Comparison of ENCODE assay signal across 32 cellular contexts in genomic region chr13:18992791-18993190, GRCh38.
"Had no signal": no experiment of that assay in that cellular context is flagged by ENCODE, and none has a peak within 500 bp of the region (broad histone marks: within the 10 kb centered on the region; RNA-seq: fewer than 3 reads in every experiment).

No MANE protein-coding gene starts in this region.

- ATAC-seq: activated CD8-positive, alpha-beta T cell treated with anti-CD3 and anti-CD28 coated beads for 36 hours; activated T-cell treated with anti-CD3 and anti-CD28 coated beads, Interleukin-2, amount 50 U/mL, for 72 hours; activated T-helper 17 cell treated with anti-CD3 and anti-CD28 coated beads, Interleukin-2, amount 50 U/mL, for 72 hours; K562 had no signal

- H3K36me3 ChIP-seq: WERI-Rb-1 had no signal

- H3K4me1 Mint-ChIP-seq: activated naive CD8-positive, alpha-beta T cell treated with anti-CD3 and anti-CD28 coated beads, Interleukin-2, amount 10 ng/mL, durations not matched to agents 7 days and 5 days; brain had no signal

- H3K4me3 Mint-ChIP-seq: activated CD8-positive, alpha-beta T cell treated with anti-CD3 and anti-CD28 coated beads for 36 hours; activated naive CD8-positive, alpha-beta T cell treated with anti-CD3 and anti-CD28 coated beads, Interleukin-2, amount 10 ng/mL, durations not matched to agents 7 days and 5 days; activated T-cell treated with anti-CD3 and anti-CD28 coated beads, Interleukin-2, amount 50 U/mL, for 72 hours; activated T-helper 17 cell treated with anti-CD3 and anti-CD28 coated beads, Interleukin-2, amount 50 U/mL, for 72 hours; brain had no signal

- H3K4me3 ChIP-seq: K562, PC-9 had no signal

- H3K27ac Mint-ChIP-seq: activated CD8-positive, alpha-beta T cell treated with anti-CD3 and anti-CD28 coated beads for 36 hours; activated naive CD8-positive, alpha-beta T cell treated with anti-CD3 and anti-CD28 coated beads, Interleukin-2, amount 10 ng/mL, durations not matched to agents 7 days and 5 days; activated T-cell treated with anti-CD3 and anti-CD28 coated beads, Interleukin-2, amount 50 U/mL, for 72 hours; activated T-helper 17 cell treated with anti-CD3 and anti-CD28 coated beads, Interleukin-2, amount 50 U/mL, for 72 hours had no signal

- H3K27me3 Mint-ChIP-seq: activated CD8-positive, alpha-beta T cell treated with anti-CD3 and anti-CD28 coated beads for 36 hours; activated naive CD8-positive, alpha-beta T cell treated with anti-CD3 and anti-CD28 coated beads, Interleukin-2, amount 10 ng/mL, durations not matched to agents 7 days and 5 days; activated T-helper 17 cell treated with anti-CD3 and anti-CD28 coated beads, Interleukin-2, amount 50 U/mL, for 72 hours had no signal

- DNase-seq: activated CD4-positive, alpha-beta T cell treated with anti-CD3 and anti-CD28 coated beads for 1 hour; activated CD4-positive, alpha-beta T cell treated with anti-CD3 and anti-CD28 coated beads for 48 hours; activated CD4-positive, CD25-positive, alpha-beta regulatory T cell; activated CD8-positive, alpha-beta T cell treated with anti-CD3 and anti-CD28 coated beads for 36 hours; activated effector memory CD4-positive, alpha-beta T cell treated with anti-CD3 and anti-CD28 coated beads, Interleukin-2, amount 50 U/mL, for 16 hours; activated naive CD4-positive, alpha-beta T cell; activated naive CD4-positive, alpha-beta T cell treated with anti-CD3 and anti-CD28 coated beads, Interleukin-2, amount 50 U/mL, for 16 hours; activated naive CD8-positive, alpha-beta T cell treated with anti-CD3 and anti-CD28 coated beads, Interleukin-2, amount 10 ng/mL, durations not matched to agents 7 days and 5 days; activated T-cell treated with anti-CD3 and anti-CD28 coated beads, Interleukin-2, amount 50 U/mL, for 1 hour; activated T-cell treated with anti-CD3 and anti-CD28 coated beads, Interleukin-2, amount 50 U/mL, for 72 hours; caudate nucleus; cerebellar nuclear complex; NCI-H1092; NCI-H1436 treated with DMSO at 0.1 percent for 48 hours; NCI-H1694 treated with DMSO at 0.1 percent for 48 hours; NCI-H2029; NCI-H345; NCI-H510A; NCI-H526; NCI-H748 treated with DMSO at 0.1 percent for 48 hours; NK-92 treated with Interleukin-12 subunit alpha and Interleukin-12 subunit beta, amount 100 ng/mL, for 24 hours; PC-9; Right ventricle myocardium superior; SW 1271; T-helper 1 cell; T-helper 2 cell; T-helper 9 cell; WERI-Rb-1 had no signal

- H3K36me3 Mint-ChIP-seq: activated naive CD8-positive, alpha-beta T cell treated with anti-CD3 and anti-CD28 coated beads, Interleukin-2, amount 10 ng/mL, durations not matched to agents 7 days and 5 days; brain had no signal

- H3K27ac ChIP-seq: PC-9, RWPE1, WERI-Rb-1 had no signal
